8 cellular contexts compared by ENCODE assay signal in the genomic region with DNA sequence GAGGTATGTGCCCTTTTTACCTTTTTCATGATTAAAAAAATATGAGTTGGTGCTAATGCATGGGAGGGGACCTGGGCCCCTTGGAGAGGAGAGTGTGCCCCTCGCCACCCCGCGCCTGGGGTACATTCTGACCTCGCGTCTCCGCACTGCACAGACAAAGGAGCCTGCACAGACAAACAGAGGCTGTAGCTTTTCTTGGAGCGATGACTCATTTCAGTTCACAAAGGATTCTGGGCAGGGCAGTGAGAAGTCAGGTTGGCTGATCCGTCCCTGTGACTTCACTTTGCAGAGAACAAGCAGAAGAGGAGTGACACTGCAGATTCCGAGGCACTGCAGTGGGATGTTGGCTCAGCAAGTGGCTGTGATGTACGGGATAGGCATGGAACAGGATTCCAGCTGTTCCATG.
A peak's percentile ranks its signal among the peaks of the same experiment; 100 is the strongest.
DNase-seq lines count a peak whose midpoint lies in the region; ATAC-seq, FAIRE-seq and TF ChIP-seq lines count a peak whose summit lies in the region.

No MANE protein-coding gene starts in this region.

- peak overlapping the region; percentile 37 for H3K4me2 ChIP-seq in endothelial cell of umbilical vein (ENCODE audit: insufficient read depth, low read length)

- no peaks in the 10 kb centered on the region for H3K36me3 ChIP-seq in endothelial cell of umbilical vein (ENCODE audit: control insufficient read depth in 2 of 2, extremely low read depth in 1 of 2, insufficient read depth in 2 of 2, low read length in 2 of 2)
- H3K36me3 ChIP-seq in lower lobe of right lung: no peaks in the 10 kb centered on the region

- H3K27ac ChIP-seq in endothelial cell of umbilical vein (ENCODE audit: insufficient read depth, low read depth, low read length) (no peak overlapping the region), lower lobe of right lung (peak overlapping the region; percentile 64)
- no peak overlapping the region for H3K27ac ChIP-seq in CD4-positive, alpha-beta T cell (ENCODE audit: low read depth, low read length)

- H2AFZ ChIP-seq in endothelial cell of umbilical vein (ENCODE audit: low read depth, low read length): peak overlapping the region; percentile 5

- FAIRE-seq in endothelial cell of umbilical vein (lab: Jason Lieb, UNC): peak; percentile 84

- no peaks in the 10 kb centered on the region for H3K4me1 Mint-ChIP-seq in CD4-positive, alpha-beta T cell (ENCODE audit: low read depth)

- ATAC-seq in lower lobe of right lung (peak; percentile 90 to 93), GM19452 (IDR thresholded peaks at IDR 0.05; ENCODE audit: unreplicated experiment) (no peak)
- no peak for ATAC-seq in CD4-positive, alpha-beta T cell (ENCODE audit: poor library complexity)

- no peaks in the 10 kb centered on the region for H4K20me1 ChIP-seq in endothelial cell of umbilical vein (replicated peaks; ENCODE audit: control insufficient read depth, extremely low read depth, insufficient read depth, low read length)

- H3K9me3 Mint-ChIP-seq in CD4-positive, alpha-beta T cell: no peaks in the 10 kb centered on the region

- dilution Hi-C loops in endothelial cell of umbilical vein (cut with MboI; ENCODE audit: extremely low pct_ligation_motif_present, low sequenced_read_pairs): no loop called here

- CTCF ChIA-PET in endothelial cell of umbilical vein (lab: Charles Lee): no interaction called here
- CTCF ChIA-PET in CD4-positive, alpha-beta T cell (lab: Charles Lee): no interaction called here

- POLR2A ChIA-PET in endothelial cell of umbilical vein (lab: Charles Lee): no interaction called here
- POLR2A ChIA-PET in CD4-positive, alpha-beta T cell (lab: Charles Lee): no interaction called here

- H3K27me3 ChIP-seq in endothelial cell of umbilical vein (ENCODE audit: control insufficient read depth in 2 of 2, insufficient read depth in 2 of 2, low read length in 2 of 2) (no peaks in the 10 kb centered on the region), lower lobe of right lung (ENCODE audit: low read depth) (no peaks in the 10 kb centered on the region)
- no peaks in the 10 kb centered on the region for H3K27me3 ChIP-seq in CD4-positive, alpha-beta T cell (ENCODE audit: control insufficient read depth, insufficient read depth, low read length)

- H3K4me3 ChIP-seq in endothelial cell of umbilical vein (replicated peaks in 1 of 3; ENCODE audit: insufficient read depth in 1 of 3, low read depth in 1 of 3, low read length in 3 of 3) (peak overlapping the region in 2 of 3 experiments; percentile 8 to 11), lower lobe of right lung (peak overlapping the region; percentile 44)

- no peaks in the 10 kb centered on the region for H3K36me3 Mint-ChIP-seq in CD4-positive, alpha-beta T cell (ENCODE audit: low read depth)

- no peak for TF ChIP-seq POLR2A in endothelial cell of umbilical vein (IDR thresholded peaks at IDR 0.05; ENCODE audit: low read depth, low read length)

- no peak overlapping the region for H3K27ac Mint-ChIP-seq in CD4-positive, alpha-beta T cell

- no peaks in the 10 kb centered on the region for H3K27me3 Mint-ChIP-seq in CD4-positive, alpha-beta T cell

- H3K4me1 ChIP-seq in endothelial cell of umbilical vein (ENCODE audit: control insufficient read depth, extremely low read depth, insufficient read depth, low read length): peaks cover 3% of the 10 kb centered on the region
- peaks cover 21% of the 10 kb centered on the region for H3K4me1 ChIP-seq in lower lobe of right lung

- intact Hi-C loops in endothelial cell of umbilical vein (cut with micrococcal nuclease) (no loop called here), lower lobe of right lung (cut with DNase I) (no loop called here)
- intact Hi-C loops in CD4-positive, alpha-beta T cell (cut with DNase I, micrococcal nuclease): no loop called here

- no peaks in the 10 kb centered on the region for H3K9me1 ChIP-seq in endothelial cell of umbilical vein (replicated peaks; ENCODE audit: control insufficient read depth, extremely low read depth, insufficient read depth, low read length)

- peak overlapping the region; percentile 0 for H3K9ac ChIP-seq in endothelial cell of umbilical vein (replicated peaks; ENCODE audit: extremely low read depth, insufficient read depth, low read length)

- H3K9me3 ChIP-seq in endothelial cell of umbilical vein (replicated peaks; ENCODE audit: control insufficient read depth, insufficient read depth, low read length) (no peaks in the 10 kb centered on the region), lower lobe of right lung (no peaks in the 10 kb centered on the region)
- no peaks in the 10 kb centered on the region for H3K9me3 ChIP-seq in CD4-positive, alpha-beta T cell (ENCODE audit: control insufficient read depth, low read length)

- BruUV-seq in endothelial cell of umbilical vein (replicated peaks; lab: Mats Ljungman, UMichigan): no TSS peak

- DNase-seq in GM04504 (ENCODE audit: low read depth): peak; percentile 40
- peak; percentile 94 for DNase-seq in NOMO-1 treated with DMSO at 0.1 percent for 48 hours (lab: John Stamatoyannopoulos, UW; ENCODE audit: unreplicated experiment)
- DNase-seq in endothelial cell of umbilical vein (ENCODE audit: low read depth, low spot score): peak; percentile 55
- peak; percentile 52 for DNase-seq in lower lobe of right lung
- DNase-seq in ureter (ENCODE audit: low spot score): peak; percentile 84
- DNase-seq in CD4-positive, alpha-beta T cell: no peak
- DNase-seq in stimulated activated CD4-positive, alpha-beta T cell treated with anti-CD3 and anti-CD28 coated beads, Interleukin-1b, Interleukin-23, amount 100 ng/mL, for 48 hours: no peak

- TF ChIP-seq CTCF in endothelial cell of umbilical vein (IDR thresholded peaks at IDR 0.05; ENCODE audit: extremely low read depth in 1 of 2, insufficient read depth in 1 of 2, low read depth in 1 of 2, low read length in 2 of 2) (no peak), lower lobe of right lung (IDR thresholded peaks at IDR 0.05) (no peak)
- no peak for TF ChIP-seq CTCF in CD4-positive, alpha-beta T cell (IDR thresholded peaks at IDR 0.05)

- no peaks in the 10 kb centered on the region for H3K79me2 ChIP-seq in endothelial cell of umbilical vein (ENCODE audit: control insufficient read depth, insufficient read depth, low read length)

- no peak overlapping the region for H3K4me3 Mint-ChIP-seq in CD4-positive, alpha-beta T cell

TF ChIP-seq in endothelial cell of umbilical vein, 7 proteins besides CTCF, POLR2A, EP300 and RAD21:
- TF ChIP-seq GATA2 (IDR thresholded peaks at IDR 0.05; ENCODE audit: insufficient read depth, insufficient read length, low read depth, low read length) (no peak), JUN (IDR thresholded peaks at IDR 0.05; ENCODE audit: borderline replicate concordance, insufficient read depth, insufficient read length, low read depth) (peak; percentile 62), FOS (IDR thresholded peaks at IDR 0.05; ENCODE audit: borderline replicate concordance, insufficient read depth, low read length) (peak; percentile 59), POLR2AphosphoS5 (IDR thresholded peaks at IDR 0.05; ENCODE audit: insufficient read depth, low read depth, low read length) (no peak), EZH2 (IDR thresholded peaks at IDR 0.05; ENCODE audit: borderline replicate concordance, low read depth, low read length, severe bottlenecking) (no peak), MYC (IDR thresholded peaks at IDR 0.05; ENCODE audit: low read depth, low read length) (no peak)
- TF ChIP-seq, protein P1, sequence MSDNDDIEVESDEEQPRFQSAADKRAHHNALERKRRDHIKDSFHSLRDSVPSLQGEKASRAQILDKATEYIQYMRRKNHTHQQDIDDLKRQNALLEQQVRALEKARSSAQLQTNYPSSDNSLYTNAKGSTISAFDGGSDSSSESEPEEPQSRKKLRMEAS (IDR thresholded peaks at IDR 0.05; ENCODE audit: insufficient read depth, insufficient read length): no peak

Comparison
In these comparisons a context has a peak if more than half of its experiments do, and no peak if none do; other contexts are left out.
1. DNase-seq: peak in GM04504 (single experiment), NOMO-1 treated with DMSO at 0.1 percent for 48 hours (single experiment), endothelial cell of umbilical vein (single experiment), lower lobe of right lung (single experiment) and ureter (single experiment); none in CD4-positive, alpha-beta T cell (0 of 10) and stimulated activated CD4-positive, alpha-beta T cell treated with anti-CD3 and anti-CD28 coated beads, Interleukin-1b, Interleukin-23, amount 100 ng/mL, for 48 hours (single experiment).
2. ATAC-seq: peak in lower lobe of right lung (2 of 2); none in CD4-positive, alpha-beta T cell (single experiment) and GM19452 (single experiment).